ENCODE assay signal across 10 cellular contexts in the genomic region with DNA sequence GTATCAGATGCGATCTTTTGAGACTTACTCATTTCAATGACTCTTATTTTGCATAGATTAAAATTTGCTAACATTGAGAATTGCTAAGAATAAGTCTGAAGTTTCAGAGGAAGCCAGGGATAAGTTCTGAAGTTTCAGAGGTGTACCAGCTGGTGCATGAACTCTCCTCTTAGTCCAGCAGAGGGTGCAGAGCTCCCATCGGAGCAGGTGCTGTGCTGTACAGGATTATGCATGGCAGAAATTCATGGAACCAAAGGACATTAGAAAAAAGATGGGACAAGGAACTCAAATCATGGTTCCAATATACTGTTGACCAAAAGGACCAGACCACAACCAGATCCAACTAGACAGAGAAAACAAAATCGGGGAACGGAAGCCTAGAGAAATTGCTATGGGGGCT. TPM values are rescaled to one million over a fixed set of nuclear protein-coding genes. Genes with fewer than 3 reads are reported as not detected.
DNase-seq lines count a peak whose midpoint lies in the region; ATAC-seq and TF ChIP-seq lines count a peak whose summit lies in the region.
"Had no signal": no experiment of that assay in that cellular context is flagged by ENCODE, and none has a peak within 500 bp of the region (broad histone marks: within the 10 kb centered on the region; RNA-seq: fewer than 3 reads in every experiment).

No MANE protein-coding gene starts in this region.

- H3K36me3 Mint-ChIP-seq in GM23338 (ENCODE audit: low read depth): no peaks in the 10 kb centered on the region
- H3K36me3 Mint-ChIP-seq: activated naive CD8-positive, alpha-beta T cell had no signal

- H3K9me3 Mint-ChIP-seq in GM23338: no peaks in the 10 kb centered on the region; the same call in 2 of the 3 replicates

- no peak overlapping the region for H3K4me3 ChIP-seq in GM23338
- H3K4me3 ChIP-seq: SK-N-MC had no signal

- H3K4me2 ChIP-seq in GM23338: no peak overlapping the region

- H3K36me3 ChIP-seq in GM23338 (ENCODE audit: insufficient read depth): no peaks in the 10 kb centered on the region

- H3K27me3 ChIP-seq in GM23338 (ENCODE audit: insufficient read depth): no peaks in the 10 kb centered on the region

- H2AFZ ChIP-seq in GM23338: no peak overlapping the region

- 0 out of 3 replicates have a peak, but pooled peaks have one; percentile 26 for ATAC-seq in GM23338
- no peak for ATAC-seq in HG03457 (IDR thresholded peaks at IDR 0.05; ENCODE audit: unreplicated experiment)
- ATAC-seq in GM19328 (IDR thresholded peaks at IDR 0.05; ENCODE audit: unreplicated experiment): no peak

- in situ Hi-C loops in ACHN (cut with HindIII; ENCODE audit: low pct_ligation_motif_present, low pct_unique_long_range_greater_than_20kb, low sequenced_read_pairs): no loop called here

- H3K4me3 Mint-ChIP-seq in GM23338: no peak overlapping the region
- H3K4me3 Mint-ChIP-seq: activated naive CD8-positive, alpha-beta T cell had no signal

- peaks cover 2% of the 10 kb centered on the region for H3K27me3 Mint-ChIP-seq in GM23338 (ENCODE audit: insufficient read depth, low read depth, poor library complexity)

- peaks cover 8% of the 10 kb centered on the region for H3K9me2 ChIP-seq in GM23338 (ENCODE audit: insufficient read depth)

- no peaks in the 10 kb centered on the region for H3K4me1 Mint-ChIP-seq in GM23338

- no peaks in the 10 kb centered on the region for H3K4me1 ChIP-seq in GM23338 (ENCODE audit: insufficient read depth)

- H4K20me1 ChIP-seq in GM23338 (replicated peaks; ENCODE audit: insufficient read depth): no peaks in the 10 kb centered on the region

- H3K79me2 ChIP-seq in GM23338 (replicated peaks; ENCODE audit: insufficient read depth): no peaks in the 10 kb centered on the region

- H3K27ac Mint-ChIP-seq in GM23338: no peak overlapping the region
- H3K27ac Mint-ChIP-seq: activated naive CD8-positive, alpha-beta T cell had no signal

- peak; percentile 33 to 44 for TF ChIP-seq CTCF in GM23338 (conservative IDR thresholded peaks at IDR 0.05; ENCODE audit: low read depth in 2 of 2)
- TF ChIP-seq CTCF in GM20000 (IDR thresholded peaks at IDR 0.05; ENCODE audit: extremely low read depth, missing control alignments): no peak

- no peak overlapping the region for H3K27ac ChIP-seq in GM23338 (ENCODE audit: low read depth)
- H3K27ac ChIP-seq: SK-N-MC had no signal

- DNase-seq in ACHN: peak; percentile 27
- DNase-seq in GM23338 (ENCODE audit: low spot score): no peak
- peak; percentile 30 for DNase-seq in NCI-H82 treated with DMSO at 0.1 percent for 48 hours (lab: John Stamatoyannopoulos, UW; ENCODE audit: unreplicated experiment)
- peak; percentile 8 for DNase-seq in glomerular visceral epithelial cell (ENCODE audit: extremely low spot score)
- no peak for DNase-seq in SHP77 treated with DMSO at 0.1 percent for 48 hours (lab: John Stamatoyannopoulos, UW)
- DNase-seq in GM20000 (ENCODE audit: low spot score): no peak

- H3F3A ChIP-seq in GM23338 (replicated peaks; ENCODE audit: low read depth): no peaks in the 10 kb centered on the region

TF ChIP-seq in GM23338, 12 proteins besides CTCF, POLR2A, EP300 and RAD21 (continues in another document):
- TF ChIP-seq STAT1 (IDR thresholded peaks at IDR 0.05; ENCODE audit: unreplicated experiment) (no peak), CREB1 (CRISPR knock-in tag; IDR thresholded peaks at IDR 0.05; ENCODE audit: low read depth) (no peak), JUNB (IDR thresholded peaks at IDR 0.05; ENCODE audit: unreplicated experiment) (no peak), EZH2phosphoT487 (IDR thresholded peaks at IDR 0.05; ENCODE audit: unreplicated experiment) (no peak), ZNF114 (CRISPR knock-in tag; IDR thresholded peaks at IDR 0.05) (no peak)
- TF ChIP-seq, protein P1, sequence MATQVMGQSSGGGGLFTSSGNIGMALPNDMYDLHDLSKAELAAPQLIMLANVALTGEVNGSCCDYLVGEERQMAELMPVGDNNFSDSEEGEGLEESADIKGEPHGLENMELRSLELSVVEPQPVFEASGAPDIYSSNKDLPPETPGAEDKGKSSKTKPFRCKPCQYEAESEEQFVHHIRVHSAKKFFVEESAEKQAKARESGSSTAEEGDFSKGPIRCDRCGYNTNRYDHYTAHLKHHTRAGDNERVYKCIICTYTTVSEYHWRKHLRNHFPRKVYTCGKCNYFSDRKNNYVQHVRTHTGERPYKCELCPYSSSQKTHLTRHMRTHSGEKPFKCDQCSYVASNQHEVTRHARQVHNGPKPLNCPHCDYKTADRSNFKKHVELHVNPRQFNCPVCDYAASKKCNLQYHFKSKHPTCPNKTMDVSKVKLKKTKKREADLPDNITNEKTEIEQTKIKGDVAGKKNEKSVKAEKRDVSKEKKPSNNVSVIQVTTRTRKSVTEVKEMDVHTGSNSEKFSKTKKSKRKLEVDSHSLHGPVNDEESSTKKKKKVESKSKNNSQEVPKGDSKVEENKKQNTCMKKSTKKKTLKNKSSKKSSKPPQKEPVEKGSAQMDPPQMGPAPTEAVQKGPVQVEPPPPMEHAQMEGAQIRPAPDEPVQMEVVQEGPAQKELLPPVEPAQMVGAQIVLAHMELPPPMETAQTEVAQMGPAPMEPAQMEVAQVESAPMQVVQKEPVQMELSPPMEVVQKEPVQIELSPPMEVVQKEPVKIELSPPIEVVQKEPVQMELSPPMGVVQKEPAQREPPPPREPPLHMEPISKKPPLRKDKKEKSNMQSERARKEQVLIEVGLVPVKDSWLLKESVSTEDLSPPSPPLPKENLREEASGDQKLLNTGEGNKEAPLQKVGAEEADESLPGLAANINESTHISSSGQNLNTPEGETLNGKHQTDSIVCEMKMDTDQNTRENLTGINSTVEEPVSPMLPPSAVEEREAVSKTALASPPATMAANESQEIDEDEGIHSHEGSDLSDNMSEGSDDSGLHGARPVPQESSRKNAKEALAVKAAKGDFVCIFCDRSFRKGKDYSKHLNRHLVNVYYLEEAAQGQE (IDR thresholded peaks at IDR 0.05; ENCODE audit: unreplicated experiment): no peak
- TF ChIP-seq, protein P2, sequence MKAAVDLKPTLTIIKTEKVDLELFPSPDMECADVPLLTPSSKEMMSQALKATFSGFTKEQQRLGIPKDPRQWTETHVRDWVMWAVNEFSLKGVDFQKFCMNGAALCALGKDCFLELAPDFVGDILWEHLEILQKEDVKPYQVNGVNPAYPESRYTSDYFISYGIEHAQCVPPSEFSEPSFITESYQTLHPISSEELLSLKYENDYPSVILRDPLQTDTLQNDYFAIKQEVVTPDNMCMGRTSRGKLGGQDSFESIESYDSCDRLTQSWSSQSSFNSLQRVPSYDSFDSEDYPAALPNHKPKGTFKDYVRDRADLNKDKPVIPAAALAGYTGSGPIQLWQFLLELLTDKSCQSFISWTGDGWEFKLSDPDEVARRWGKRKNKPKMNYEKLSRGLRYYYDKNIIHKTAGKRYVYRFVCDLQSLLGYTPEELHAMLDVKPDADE (IDR thresholded peaks at IDR 0.05): no peak

RNA-seq across cellular contexts. Expression of gene MGAM2, which starts 41.9 kb away (rescaled TPM):
- total RNA-seq in GM23338 (2014; rRNA removed; shearing (Covaris generic)): 0.07 TPM in 1 of 2 replicates, not detected in the other
- polyA plus RNA-seq in GM23338 (2016; fragmentation: Nextera tagmentation; extraction: Ambion mirVana): not detected in 2 replicates

Comparison
In these comparisons a context has a peak if more than half of its experiments do, and no peak if none do; other contexts are left out.
1. DNase-seq: peak in ACHN (single experiment), NCI-H82 treated with DMSO at 0.1 percent for 48 hours (single experiment) and glomerular visceral epithelial cell (single experiment); none in GM23338 (single experiment), SHP77 treated with DMSO at 0.1 percent for 48 hours (single experiment) and GM20000 (single experiment).